ENCODE assay signal across 8 cellular contexts in the genomic region with DNA sequence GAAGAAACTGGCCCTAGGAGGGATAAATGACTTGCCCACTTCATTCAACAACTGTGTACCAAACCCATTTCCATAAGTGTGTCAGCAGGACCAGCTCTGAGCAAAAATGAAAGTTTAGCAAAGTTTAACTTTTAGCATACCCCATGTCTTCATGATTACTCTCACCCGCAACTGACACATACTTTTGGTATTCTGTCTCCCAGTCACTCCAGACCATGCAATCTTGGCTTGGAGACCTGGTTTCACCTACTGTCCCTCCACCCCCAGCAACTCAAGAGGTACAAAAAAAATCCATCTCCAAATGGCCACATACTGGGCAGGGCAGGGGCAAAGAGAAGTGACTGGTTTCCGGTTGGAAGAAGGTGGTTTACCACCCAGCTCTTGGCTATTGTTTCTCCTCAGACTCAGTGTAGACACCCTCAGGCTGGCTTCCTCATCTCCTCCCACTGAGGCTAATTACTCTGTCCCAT.
A peak's percentile ranks its signal among the peaks of the same experiment; 100 is the strongest.
DNase-seq lines count a peak whose midpoint lies in the region; ATAC-seq and TF ChIP-seq lines count a peak whose summit lies in the region.

No MANE protein-coding gene starts in this region.

- intact Hi-C loops in cardiac septum (cut with DNase I), result loop anchor here (5.0 kb wide), 2 partner anchors 152 to 242 kb away; no protein-coding TSS in a partner anchor

- TF ChIP-seq CTCF in mesothelial cell of epicardium (IDR thresholded peaks at IDR 0.05; ENCODE audit: unreplicated experiment), result no peak

- no peaks in the 10 kb centered on the region for H3K27me3 Mint-ChIP-seq in mesothelial cell of epicardium (ENCODE audit: low read depth)

- peak overlapping the region; percentile 47 for H3K27ac Mint-ChIP-seq in mesothelial cell of epicardium

- peaks cover 7% of the 10 kb centered on the region for H3K9me3 Mint-ChIP-seq in mesothelial cell of epicardium

- peak; percentile 39 for ATAC-seq in GM21529 (IDR thresholded peaks at IDR 0.05; ENCODE audit: unreplicated experiment)

- DNase-seq in ELF-1 (ENCODE audit: low read depth, low spot score), result peak; percentile 70
- peak; percentile 39 for DNase-seq in SKM-1 (lab: John Stamatoyannopoulos, UW; ENCODE audit: unreplicated experiment)
- no peak for DNase-seq in mesothelial cell of epicardium (ENCODE audit: low spot score in 2 of 2, unreplicated experiment in 2 of 2)
- no peak for DNase-seq in middle frontal gyrus (ENCODE audit: extremely low spot score, low spot score)
- DNase-seq in SHP77 (lab: John Stamatoyannopoulos, UW), result no peak
- DNase-seq in cardiac septum (ENCODE audit: low spot score), result no peak
- DNase-seq in iPS-NIHi7 (ENCODE audit: extremely low spot score), result no peak

- H3K36me3 Mint-ChIP-seq in mesothelial cell of epicardium, result peaks cover 8% of the 10 kb centered on the region

- peaks cover 7% of the 10 kb centered on the region for H3K4me1 Mint-ChIP-seq in mesothelial cell of epicardium

- no peak overlapping the region for H3K4me3 Mint-ChIP-seq in mesothelial cell of epicardium

Comparison
In these comparisons a context has a peak if more than half of its experiments do, and no peak if none do; other contexts are left out.
1. DNase-seq: peak in ELF-1 (single experiment) and SKM-1 (single experiment); none in mesothelial cell of epicardium (0 of 2), middle frontal gyrus (single experiment), SHP77 (0 of 2), cardiac septum (single experiment) and iPS-NIHi7 (single experiment).